23 cellular contexts compared by ENCODE assay signal in genomic region chr3:87398226-87398774, GRCh38.
"Had no signal": no experiment of that assay in that cellular context is flagged by ENCODE, and none has a peak within 500 bp of the region (broad histone marks: within the 10 kb centered on the region; RNA-seq: fewer than 3 reads in every experiment).

No MANE protein-coding gene starts in this region.

- H3K27me3 ChIP-seq: esophagus muscularis mucosa, foreskin keratinocyte, hepatocyte, pancreas, spleen, transverse colon had no signal

- H3K27ac ChIP-seq: epithelial cell of prostate, esophagus muscularis mucosa, foreskin keratinocyte, hepatocyte, pancreas, spleen, thoracic aorta, transverse colon had no signal

- H3K4me3 ChIP-seq: esophagus muscularis mucosa, hepatocyte, lung, pancreas, spleen, thoracic aorta, transverse colon had no signal

- DNase-seq: effector memory CD4-positive, alpha-beta T cell; foreskin keratinocyte; left colon; left ventricle myocardium superior; mesenchymal stem cell; midbrain; occipital lobe; pancreas; right cardiac atrium; spleen; stimulated activated CD4-positive, alpha-beta T cell treated with anti-CD3 and anti-CD28 coated beads, Interleukin-15, amount 100 ng/mL, for 24 hours; stimulated activated CD4-positive, alpha-beta T cell treated with anti-CD3 and anti-CD28 coated beads, Interleukin-2, amount 100 ng/mL, for 24 hours; stimulated activated CD4-positive, alpha-beta T cell treated with anti-CD3 and anti-CD28 coated beads, Interleukin-4, amount 100 ng/mL, for 4 hours; stimulated activated naive B cell treated with anti-CD40 and anti-IgM and Interleukin-4, amounts not matched to agents 10 μg/mL and 1 μg/mL and 100 μg/mL, for 72 hours; stimulated activated naive CD8-positive, alpha-beta T cell treated with anti-CD3 and anti-CD28 coated beads, Interleukin-15, amount 100 ng/mL, for 72 hours; transverse colon had no signal

- H3K4me1 Mint-ChIP-seq: nephron; stimulated activated naive B cell treated with anti-CD40 and anti-IgM and Interleukin-4, amounts not matched to agents 10 μg/mL and 1 μg/mL and 100 μg/mL, for 72 hours; stimulated activated naive CD8-positive, alpha-beta T cell treated with anti-CD3 and anti-CD28 coated beads, Interleukin-15, amount 100 ng/mL, for 72 hours had no signal

- FAIRE-seq: pancreas had no signal

- H3K4me3 Mint-ChIP-seq: nephron; stimulated activated naive B cell treated with anti-CD40 and anti-IgM and Interleukin-4, amounts not matched to agents 10 μg/mL and 1 μg/mL and 100 μg/mL, for 72 hours; stimulated activated naive CD8-positive, alpha-beta T cell treated with anti-CD3 and anti-CD28 coated beads, Interleukin-15, amount 100 ng/mL, for 72 hours had no signal

- H3K36me3 ChIP-seq: esophagus muscularis mucosa, pancreas, spleen, thoracic aorta, transverse colon had no signal

- H2AFZ ChIP-seq: hepatocyte had no signal

- H3K27ac Mint-ChIP-seq: nephron; progenitor cell of endocrine pancreas; stimulated activated naive B cell treated with anti-CD40 and anti-IgM and Interleukin-4, amounts not matched to agents 10 μg/mL and 1 μg/mL and 100 μg/mL, for 72 hours; stimulated activated naive CD8-positive, alpha-beta T cell treated with anti-CD3 and anti-CD28 coated beads, Interleukin-15, amount 100 ng/mL, for 72 hours had no signal

- H3K4me1 ChIP-seq: esophagus muscularis mucosa, foreskin keratinocyte, pancreas, spleen, transverse colon had no signal

- H3K4me2 ChIP-seq: hepatocyte had no signal

- H3K79me2 ChIP-seq: hepatocyte had no signal

- ATAC-seq: foreskin keratinocyte; left colon; left ventricle myocardium superior; pancreas; right cardiac atrium; stimulated activated naive B cell treated with anti-CD40 and anti-IgM and Interleukin-4, amounts not matched to agents 10 μg/mL and 1 μg/mL and 100 μg/mL, for 72 hours; stimulated activated naive CD8-positive, alpha-beta T cell treated with anti-CD3 and anti-CD28 coated beads, Interleukin-15, amount 100 ng/mL, for 72 hours had no signal

- H3K9me3 ChIP-seq: pancreas, thoracic aorta, transverse colon had no signal

- H3K36me3 Mint-ChIP-seq: stimulated activated naive B cell treated with anti-CD40 and anti-IgM and Interleukin-4, amounts not matched to agents 10 μg/mL and 1 μg/mL and 100 μg/mL, for 72 hours had no signal

- H3K27me3 Mint-ChIP-seq: stimulated activated naive CD8-positive, alpha-beta T cell treated with anti-CD3 and anti-CD28 coated beads, Interleukin-15, amount 100 ng/mL, for 72 hours had no signal
